ENCODE assay signal across 8 cellular contexts in the genomic region with DNA sequence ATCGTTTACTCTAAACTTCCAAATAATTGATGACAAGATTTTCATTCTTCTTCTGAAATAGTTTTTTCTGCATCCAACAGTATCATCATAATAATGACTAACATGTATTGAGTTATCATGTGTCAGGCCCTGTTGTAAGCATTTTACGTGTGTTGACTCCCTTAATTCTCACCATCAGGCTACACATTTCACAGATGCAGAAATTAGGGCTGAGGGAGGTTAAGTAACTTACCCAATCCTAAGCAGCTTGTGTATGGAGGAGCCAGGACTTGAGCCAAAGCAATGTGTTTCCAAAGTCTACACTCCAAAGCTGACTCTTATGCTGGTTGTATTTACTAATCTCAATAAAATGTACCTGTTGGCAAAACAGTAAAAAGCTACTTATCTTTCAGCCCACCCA. TPM values are rescaled to one million over a fixed set of nuclear protein-coding genes. Genes with fewer than 3 reads are reported as not detected.
"Had no signal": no experiment of that assay in that cellular context is flagged by ENCODE, and none has a peak within 500 bp of the region (broad histone marks: within the 10 kb centered on the region; RNA-seq: fewer than 3 reads in every experiment).

No MANE protein-coding gene starts in this region.

- DNase-seq: GDM1, GF-D8 had no signal

- ATAC-seq: GM12878 had no signal

- H3K4me3 ChIP-seq: GM12878 had no signal

- FAIRE-seq: G401.6, GM12878, GM12892, GM18507, GM19239 had no signal

RNA-seq across cellular contexts. Expression of a gene that starts 11.2 kb away (rescaled TPM):
- total RNA-seq: G401 had no signal
